ENCODE assay signal across 8 cellular contexts in the genomic region with DNA sequence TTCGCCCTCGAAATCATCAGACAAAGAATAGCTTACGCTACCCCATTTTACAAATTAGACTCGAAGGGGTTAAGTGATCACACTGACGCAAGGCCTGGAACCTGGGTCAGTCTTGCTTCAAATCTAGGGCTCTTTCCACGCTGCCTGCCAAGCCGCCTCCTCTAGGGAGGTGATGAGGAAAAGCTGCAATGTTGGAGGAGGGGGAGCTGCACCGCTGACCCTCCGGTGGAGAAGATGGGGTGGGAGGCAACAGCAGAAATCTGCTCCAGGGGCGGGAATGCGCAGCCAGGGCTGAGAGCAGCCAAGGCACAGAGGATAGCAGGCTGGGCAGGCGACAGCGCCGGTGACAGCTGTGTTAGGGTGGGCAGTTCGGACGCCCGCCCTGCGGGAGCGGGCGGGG. TPM values are rescaled to one million over a fixed set of nuclear protein-coding genes. Genes with fewer than 3 reads are reported as not detected.
DNase-seq lines count a peak whose midpoint lies in the region; ATAC-seq and TF ChIP-seq lines count a peak whose summit lies in the region.

No MANE protein-coding gene starts in this region.

- peak overlapping the region; percentile 96 to 97 for H3K27ac ChIP-seq in uterus

- ATAC-seq in activated T-cell treated with anti-CD3 and anti-CD28 coated beads, Interleukin-2, amount 50 U/mL, for 72 hours (replicated peaks in 1 of 2) = no peak
- no peak for ATAC-seq in central memory CD8-positive, alpha-beta T cell (replicated peaks; ENCODE audit: extremely low read depth, poor library complexity, severe bottlenecking)
- ATAC-seq in memory B cell (ENCODE audit: low read depth) (no peak), GM19395 (IDR thresholded peaks at IDR 0.05; ENCODE audit: unreplicated experiment) (no peak)

- peak overlapping the region; percentile 97 to 99 for H3K4me3 Mint-ChIP-seq in activated T-cell treated with anti-CD3 and anti-CD28 coated beads, Interleukin-2, amount 50 U/mL, for 72 hours
- peak overlapping the region; percentile 96 for H3K4me3 Mint-ChIP-seq in central memory CD8-positive, alpha-beta T cell
- peak overlapping the region; percentile 100 for H3K4me3 Mint-ChIP-seq in memory B cell

- H3K9me3 Mint-ChIP-seq in activated T-cell treated with anti-CD3 and anti-CD28 coated beads, Interleukin-2, amount 50 U/mL, for 72 hours = no peaks in the 10 kb centered on the region
- H3K9me3 Mint-ChIP-seq in central memory CD8-positive, alpha-beta T cell = no peaks in the 10 kb centered on the region
- H3K9me3 Mint-ChIP-seq in memory B cell = no peaks in the 10 kb centered on the region

- peaks cover 0 to 4% of the 10 kb centered on the region in 2 donors for H3K36me3 Mint-ChIP-seq in activated T-cell treated with anti-CD3 and anti-CD28 coated beads, Interleukin-2, amount 50 U/mL, for 72 hours (ENCODE audit: insufficient read depth in 2 of 2)
- H3K36me3 Mint-ChIP-seq in central memory CD8-positive, alpha-beta T cell (ENCODE audit: insufficient read depth) = peaks cover 25% of the 10 kb centered on the region
- peaks cover 23% of the 10 kb centered on the region for H3K36me3 Mint-ChIP-seq in memory B cell

- H3K9me3 ChIP-seq in uterus = no peaks in the 10 kb centered on the region

- peak overlapping the region; percentile 57 to 64 for H3K4me3 ChIP-seq in uterus

- peaks cover 39% of the 10 kb centered on the region for H3K4me1 Mint-ChIP-seq in activated T-cell treated with anti-CD3 and anti-CD28 coated beads, Interleukin-2, amount 50 U/mL, for 72 hours (ENCODE audit: low read depth)
- H3K4me1 Mint-ChIP-seq in central memory CD8-positive, alpha-beta T cell = peaks cover 44% of the 10 kb centered on the region
- peaks cover 51% of the 10 kb centered on the region for H3K4me1 Mint-ChIP-seq in memory B cell

- peak overlapping the region; percentile 94 for H3K27ac Mint-ChIP-seq in activated T-cell treated with anti-CD3 and anti-CD28 coated beads, Interleukin-2, amount 50 U/mL, for 72 hours
- peak overlapping the region; percentile 99 for H3K27ac Mint-ChIP-seq in central memory CD8-positive, alpha-beta T cell (ENCODE audit: low read depth)
- H3K27ac Mint-ChIP-seq in memory B cell = peak overlapping the region; percentile 100

- H3K4me1 ChIP-seq in uterus = peaks cover 0 to 13% of the 10 kb centered on the region in 2 donors

- TF ChIP-seq CTCF in uterus (IDR thresholded peaks at IDR 0.05) = no peak

- H3K27me3 Mint-ChIP-seq in activated T-cell treated with anti-CD3 and anti-CD28 coated beads, Interleukin-2, amount 50 U/mL, for 72 hours (ENCODE audit: low read depth) = no peaks in the 10 kb centered on the region
- H3K27me3 Mint-ChIP-seq in central memory CD8-positive, alpha-beta T cell = no peaks in the 10 kb centered on the region
- no peaks in the 10 kb centered on the region for H3K27me3 Mint-ChIP-seq in memory B cell

- no peaks in the 10 kb centered on the region for H3K36me3 ChIP-seq in uterus

- intact Hi-C loops in uterus (cut with DNase I; ENCODE audit: low total_unique reads) = no loop called here

- no peaks in the 10 kb centered on the region for H3K27me3 ChIP-seq in uterus

- TF ChIP-seq POLR2A in uterus (IDR thresholded peaks at IDR 0.05) = no peak

- DNase-seq in activated T-cell treated with anti-CD3 and anti-CD28 coated beads, Interleukin-2, amount 50 U/mL, for 72 hours = no peak
- DNase-seq in activated T-cell treated with anti-CD3 and anti-CD28 coated beads, Interleukin-2, amount 50 U/mL, for 1 hour = no peak
- no peak for DNase-seq in central memory CD8-positive, alpha-beta T cell (ENCODE audit: low spot score in 2 of 2)
- DNase-seq in memory B cell (ENCODE audit: low spot score in 2 of 2) (no peak), uterus (peak; percentile 36 to 64), Ammon's horn (ENCODE audit: low spot score) (no peak)
- no peak for DNase-seq in activated CD4-positive, alpha-beta T cell treated with anti-CD3 and anti-CD28 coated beads, Interleukin-2, amount 50 U/mL, for 48 hours

RNA-seq across cellular contexts. Expression of a gene that starts 0.6 kb away (rescaled TPM):
- total RNA-seq in activated T-cell treated with anti-CD3 and anti-CD28 coated beads, Interleukin-2, amount 50 U/mL, for 72 hours = 10 to 100 TPM; 45.8 to 53.1 TPM
- total RNA-seq in uterus = 10 to 100 TPM; 34.7 to 88.8 (median 60.5) TPM

RNA-seq across cellular contexts. Expression of a gene that starts 11.6 kb away (rescaled TPM):
- 10 to 100 TPM; 73.6 to 89.8 TPM for total RNA-seq in activated T-cell treated with anti-CD3 and anti-CD28 coated beads, Interleukin-2, amount 50 U/mL, for 72 hours
- 10 to 100 TPM; 27.6 to 69.2 (median 57.8) TPM for total RNA-seq in uterus

RNA-seq across cellular contexts. Expression of a gene that starts 11.8 kb away (rescaled TPM):
- 1,000 to 10,000 TPM; 1,144 to 1,164 TPM for total RNA-seq in activated T-cell treated with anti-CD3 and anti-CD28 coated beads, Interleukin-2, amount 50 U/mL, for 72 hours
- 1,000 to 10,000 TPM in 3 of 4 donors, 100 to 1,000 TPM in 1; 161 to 5,220 (median 1,903) TPM for total RNA-seq in uterus

RNA-seq across cellular contexts. Expression of a gene that starts 16.2 kb away (rescaled TPM):
- total RNA-seq in activated T-cell treated with anti-CD3 and anti-CD28 coated beads, Interleukin-2, amount 50 U/mL, for 72 hours = 10 to 100 TPM in 1 of 2 donors, 1 to 10 TPM in 1; 9.9 to 10.4 TPM
- 1 to 10 TPM in 3 of 4 donors, not detected in 1; 4.6 to 9.6 (median 5.7) TPM for total RNA-seq in uterus

RNA-seq across cellular contexts. Expression of a gene that starts 22.1 kb away (rescaled TPM):
- 10 to 100 TPM; 22.8 to 26.8 TPM for total RNA-seq in activated T-cell treated with anti-CD3 and anti-CD28 coated beads, Interleukin-2, amount 50 U/mL, for 72 hours
- total RNA-seq in uterus = 10 to 100 TPM in 1 of 4 donors, 1 to 10 TPM in 2, under 1 TPM in 1; 0.77 to 16.7 (median 5.5) TPM

Comparison
In these comparisons a context has a peak if more than half of its experiments do, and no peak if none do; other contexts are left out.
1. DNase-seq: peak in uterus (2 of 2); none in activated T-cell treated with anti-CD3 and anti-CD28 coated beads, Interleukin-2, amount 50 U/mL, for 72 hours (0 of 2), activated T-cell treated with anti-CD3 and anti-CD28 coated beads, Interleukin-2, amount 50 U/mL, for 1 hour (single experiment), central memory CD8-positive, alpha-beta T cell (0 of 2), memory B cell (0 of 2), activated CD4-positive, alpha-beta T cell treated with anti-CD3 and anti-CD28 coated beads, Interleukin-2, amount 50 U/mL, for 48 hours (0 of 2) and Ammon's horn (single experiment).
2. Peak in every context shown above with its lines, with median percentiles within 50 percentile points of each other: H3K27ac Mint-ChIP-seq and H3K4me3 Mint-ChIP-seq.